In genomic region chr2:237696471-237696870, GRCh38 we compare ENCODE assay signal across 8 cellular contexts.
DNase-seq lines count a peak whose midpoint lies in the region; ATAC-seq, FAIRE-seq and TF ChIP-seq lines count a peak whose summit lies in the region.

No MANE protein-coding gene starts in this region.

- intact Hi-C loops in gastrocnemius medialis (cut with DNase I; ENCODE audit: low total_unique reads) = no loop called here

- H3K9me3 ChIP-seq in gastrocnemius medialis = no peaks in the 10 kb centered on the region

- H3K36me3 ChIP-seq in brain microvascular endothelial cell (replicated peaks) = no peaks in the 10 kb centered on the region
- no peaks in the 10 kb centered on the region for H3K36me3 ChIP-seq in gastrocnemius medialis
- H3K36me3 ChIP-seq in H7 (replicated peaks; ENCODE audit: control insufficient read depth, insufficient read depth, low read length) = no peaks in the 10 kb centered on the region

- TF ChIP-seq CTCF in brain microvascular endothelial cell (IDR thresholded peaks at IDR 0.05; ENCODE audit: low read depth, low read length, missing control alignments) (no peak), gastrocnemius medialis (IDR thresholded peaks at IDR 0.05 in 4 of 5, conservative IDR thresholded peaks at IDR 0.05 in 1 of 5) (no peak)

- H3K27ac ChIP-seq in brain microvascular endothelial cell (peak overlapping the region; percentile 53), gastrocnemius medialis (peak overlapping the region; percentile 93 to 98 (median 96))

- H3K4me3 ChIP-seq in brain microvascular endothelial cell (ENCODE audit: low read depth, low read length) = no peak overlapping the region
- no peak overlapping the region for H3K4me3 ChIP-seq in gastrocnemius medialis
- H3K4me3 ChIP-seq in H7 (ENCODE audit: insufficient read depth, low read depth, low read length) = no peak overlapping the region

- TF ChIP-seq POLR2A in gastrocnemius medialis (IDR thresholded peaks at IDR 0.05) = no peak

- ATAC-seq in GM18907 (IDR thresholded peaks at IDR 0.05; ENCODE audit: unreplicated experiment) (peak; percentile 21), HG03097 (IDR thresholded peaks at IDR 0.05; ENCODE audit: low FRiP score, unreplicated experiment) (peak; percentile 28), gastrocnemius medialis (no peak)

- in situ Hi-C loops in brain microvascular endothelial cell (cut with HindIII; ENCODE audit: low pct_ligation_motif_present, low sequenced_read_pairs) (no loop called here), gastrocnemius medialis (cut with MboI; ENCODE audit: low sequenced_read_pairs in 4 of 4) (no loop called here)

- no peak for FAIRE-seq in urothelium cell line (lab: Jason Lieb, UNC)

- DNase-seq in brain microvascular endothelial cell (no peak), gastrocnemius medialis (peak in 1 of 2 donors; percentile 36), H7 (no peak), SW480 (ENCODE audit: low spot score) (no peak), urothelium cell line (ENCODE audit: low spot score) (no peak), cortex of kidney (lab: John Stamatoyannopoulos, UW) (no peak)

- peaks cover 86 to 89% of the 10 kb centered on the region in 2 donors for H3K4me1 ChIP-seq in gastrocnemius medialis

- H3K27me3 ChIP-seq in brain microvascular endothelial cell (replicated peaks) = no peaks in the 10 kb centered on the region
- no peaks in the 10 kb centered on the region for H3K27me3 ChIP-seq in gastrocnemius medialis
- no peaks in the 10 kb centered on the region for H3K27me3 ChIP-seq in H7 (ENCODE audit: control insufficient read depth, insufficient read depth, low read length)

Comparison
In these comparisons a context has a peak if more than half of its experiments do, and no peak if none do; other contexts are left out.
1. ATAC-seq: peak in GM18907 (single experiment) and HG03097 (single experiment); none in gastrocnemius medialis (0 of 2).